ENCODE assay signal across 8 cellular contexts in genomic region chr12:47870175-47870781, GRCh38. TPM values are rescaled to one million over a fixed set of nuclear protein-coding genes. Genes with fewer than 3 reads are reported as not detected.
A peak's percentile ranks its signal among the peaks of the same experiment; 100 is the strongest.
DNase-seq lines count a peak whose midpoint lies in the region; ATAC-seq, FAIRE-seq and TF ChIP-seq lines count a peak whose summit lies in the region.

No MANE protein-coding gene starts in this region.

- H3K27me3 ChIP-seq in mammary epithelial cell (ENCODE audit: insufficient read depth, low read length) (no peaks in the 10 kb centered on the region), mesendoderm (ENCODE audit: insufficient read depth, low read length, poor library complexity) (no peaks in the 10 kb centered on the region)

- H3K9ac ChIP-seq in mammary epithelial cell (ENCODE audit: insufficient read depth, low read length) (no peak overlapping the region), mesendoderm (ENCODE audit: low read length) (no peak overlapping the region)

- H2AFZ ChIP-seq in mammary epithelial cell (ENCODE audit: low read depth, low read length): no peak overlapping the region

- peak; percentile 19 to 46 for TF ChIP-seq CTCF in mammary epithelial cell (conservative IDR thresholded peaks at IDR 0.05 in 1 of 2, IDR thresholded peaks at IDR 0.05 in 1 of 2; ENCODE audit: extremely low read depth in 1 of 2, insufficient read depth in 1 of 2, low read depth in 1 of 2, low read length in 2 of 2)

- no peak for DNase-seq in activated CD4-positive, alpha-beta T cell treated with anti-CD3 and anti-CD28 coated beads for 36 hours
- DNase-seq in activated CD4-positive, alpha-beta T cell treated with anti-CD3 and anti-CD28 coated beads, Interleukin-2, amount 50 U/mL, for 48 hours: no peak
- DNase-seq in Kasumi-1 (lab: John Stamatoyannopoulos, UW) (peak; percentile 10 to 13), mammary epithelial cell (no peak), mesendoderm (peak; percentile 78), NCI-H1436 (lab: John Stamatoyannopoulos, UW) (no peak), GM12892 (ENCODE audit: insufficient read length) (no peak)

- 25% methylated on average over 6 of the region's 6 CpGs for WGBS in mammary epithelial cell (ENCODE audit: low coverage, missing lambda C conversion rate)
- no CpG with 5 or more reads among the region's 6 CpGs for WGBS in mesendoderm (ENCODE audit: extremely low coverage, insufficient coverage, low lambda C conversion rate)

- H3K9me3 Mint-ChIP-seq in activated CD4-positive, alpha-beta T cell treated with anti-CD3 and anti-CD28 coated beads for 36 hours (ENCODE audit: low read depth): no peaks in the 10 kb centered on the region

- peaks cover 79% of the 10 kb centered on the region for H3K36me3 Mint-ChIP-seq in activated CD4-positive, alpha-beta T cell treated with anti-CD3 and anti-CD28 coated beads for 36 hours (ENCODE audit: low read depth)

- H3K18ac ChIP-seq in mesendoderm (ENCODE audit: low read length): no peak overlapping the region

- H3K79me2 ChIP-seq in mammary epithelial cell (ENCODE audit: insufficient read depth, low read length) (peaks cover 62% of the 10 kb centered on the region), mesendoderm (ENCODE audit: control insufficient read depth, insufficient read depth, low read length) (no peaks in the 10 kb centered on the region)

- H3K4me3 Mint-ChIP-seq in activated CD4-positive, alpha-beta T cell treated with anti-CD3 and anti-CD28 coated beads for 36 hours: no peak overlapping the region

- H2BK5ac ChIP-seq in mesendoderm (ENCODE audit: low read length): no peak overlapping the region

- no peak overlapping the region for H3K4me2 ChIP-seq in mammary epithelial cell (ENCODE audit: insufficient read depth, low read depth, low read length)
- no peak overlapping the region for H3K4me2 ChIP-seq in mesendoderm (ENCODE audit: low read length)

- POLR2A ChIA-PET in activated CD4-positive, alpha-beta T cell treated with anti-CD3 and anti-CD28 coated beads for 36 hours (lab: Charles Lee): interaction anchor here (1.0 to 5.3 kb wide), 2 partner anchors 10 to 14 kb away, joined by 4 to 69 read pairs; no protein-coding TSS in a partner anchor

- CTCF ChIA-PET in activated CD4-positive, alpha-beta T cell treated with anti-CD3 and anti-CD28 coated beads for 36 hours (lab: Charles Lee): interaction anchor here (0.6 to 2.6 kb wide), 10 partner anchors 10 to 163 kb away, joined by 3 to 8 read pairs (median 3); partner anchors contain the start of gene VDR
- CTCF ChIA-PET in mammary epithelial cell (lab: Charles Lee; ENCODE audit: low non-redundant PET): interaction anchor here (0.6 kb wide), 1 partner anchor 81 kb away, joined by 6 read pairs; no protein-coding TSS in a partner anchor

- dilution Hi-C loops in mammary epithelial cell (cut with HindIII; ENCODE audit: low sequenced_read_pairs): no loop called here

- no TSS peak for BruUV-seq in mammary epithelial cell (replicated peaks; lab: Mats Ljungman, UMichigan)

- H3K4me1 ChIP-seq in mammary epithelial cell (ENCODE audit: insufficient read depth, low read length) (peaks cover 10% of the 10 kb centered on the region), mesendoderm (ENCODE audit: control insufficient read depth, low read depth, low read length) (no peaks in the 10 kb centered on the region)

- no peak overlapping the region for H2BK120ac ChIP-seq in mesendoderm (ENCODE audit: low read depth, low read length)

- no peak for ATAC-seq in activated CD4-positive, alpha-beta T cell treated with anti-CD3 and anti-CD28 coated beads for 36 hours
- ATAC-seq in GM21786 (IDR thresholded peaks at IDR 0.05; ENCODE audit: unreplicated experiment): no peak

- in situ Hi-C loops in mammary epithelial cell (cut with MboI; ENCODE audit: low sequenced_read_pairs in 2 of 2): loop anchor here in 1 of 2 donors (25.0 kb wide), 1 partner anchor 292 kb away; the partner anchor contains the start of gene ASB8

- no peak overlapping the region for H3K56ac ChIP-seq in mesendoderm (ENCODE audit: low read length)

- intact Hi-C loops in activated CD4-positive, alpha-beta T cell treated with anti-CD3 and anti-CD28 coated beads for 36 hours (cut with DNase I, micrococcal nuclease): no loop called here
- intact Hi-C loops in mammary epithelial cell (cut with micrococcal nuclease): loop anchor here (1.0 to 10.0 kb wide), 2 partner anchors 79 to 195 kb away; no protein-coding TSS in a partner anchor

- peaks cover 66% of the 10 kb centered on the region for H3K4me1 Mint-ChIP-seq in activated CD4-positive, alpha-beta T cell treated with anti-CD3 and anti-CD28 coated beads for 36 hours

- H3K4ac ChIP-seq in mesendoderm (ENCODE audit: low read depth, low read length): no peak overlapping the region

- no peak overlapping the region for H3K4me3 ChIP-seq in mammary epithelial cell (replicated peaks in 1 of 3; ENCODE audit: insufficient read depth in 1 of 3, low read depth in 2 of 3, low read length in 3 of 3)
- H3K4me3 ChIP-seq in mesendoderm (ENCODE audit: low read length): no peak overlapping the region

- no peak for TF ChIP-seq POLR2A in GM12892 (IDR thresholded peaks at IDR 0.05; ENCODE audit: low read depth, low read length)

- H2BK15ac ChIP-seq in mesendoderm (replicated peaks; ENCODE audit: low read depth): no peak overlapping the region

- no peak overlapping the region for H3K27ac ChIP-seq in mammary epithelial cell (ENCODE audit: insufficient read depth, low read depth, low read length)
- H3K27ac ChIP-seq in mesendoderm (ENCODE audit: low read depth, low read length): no peak overlapping the region

- H4K8ac ChIP-seq in mesendoderm (ENCODE audit: low read depth, low read length): no peak overlapping the region

- H3K23ac ChIP-seq in mesendoderm (ENCODE audit: low read length): no peak overlapping the region

- no peaks in the 10 kb centered on the region for H3K27me3 Mint-ChIP-seq in activated CD4-positive, alpha-beta T cell treated with anti-CD3 and anti-CD28 coated beads for 36 hours

- H3K36me3 ChIP-seq in mammary epithelial cell (ENCODE audit: insufficient read depth, low read length): peaks cover 13% of the 10 kb centered on the region
- H3K36me3 ChIP-seq in mesendoderm (ENCODE audit: control insufficient read depth, insufficient read depth, low read length): no peaks in the 10 kb centered on the region

- FAIRE-seq in GM12892 (lab: Jason Lieb, UNC): no peak

- peak overlapping the region; percentile 85 for H3K27ac Mint-ChIP-seq in activated CD4-positive, alpha-beta T cell treated with anti-CD3 and anti-CD28 coated beads for 36 hours

- no peak overlapping the region for H2AK5ac ChIP-seq in mesendoderm (ENCODE audit: low read length)

- H3K9me3 ChIP-seq in mammary epithelial cell (replicated peaks; ENCODE audit: insufficient read depth, low read length): no peaks in the 10 kb centered on the region

- H4K5ac ChIP-seq in mesendoderm (ENCODE audit: low read length): no peak overlapping the region

- H4K20me1 ChIP-seq in mammary epithelial cell (ENCODE audit: insufficient read depth, low read length): no peaks in the 10 kb centered on the region

- H3K79me1 ChIP-seq in mesendoderm (ENCODE audit: low read length): no peaks in the 10 kb centered on the region

RNA-seq across cellular contexts. Expression of gene VDR, which starts 34.5 kb away (rescaled TPM):
- 100 to 1,000 TPM; 108 to 124 TPM for total RNA-seq in activated CD4-positive, alpha-beta T cell treated with anti-CD3 and anti-CD28 coated beads for 36 hours
- 10 to 100 TPM; 71.8 to 89.5 TPM for total RNA-seq in mammary epithelial cell
- polyA plus RNA-seq in mammary epithelial cell: 105 TPM
- polyA minus RNA-seq in mammary epithelial cell: 129 TPM
- 0.31 TPM for polyA plus RNA-seq in mesendoderm (2013, experiment 1 of 2)
- polyA plus RNA-seq in mesendoderm (2013, experiment 2 of 2): 0.25 TPM
- 12.0 TPM for polyA plus RNA-seq in GM12892 (2012; ENCODE audit: missing spikeins)

RNA-seq across cellular contexts. Expression of gene HDAC7, which starts 50.6 kb away (rescaled TPM):
- total RNA-seq in activated CD4-positive, alpha-beta T cell treated with anti-CD3 and anti-CD28 coated beads for 36 hours: 100 to 1,000 TPM; 331 to 385 TPM
- 10 to 100 TPM; 17.7 to 72.1 TPM for total RNA-seq in mammary epithelial cell
- polyA plus RNA-seq in mammary epithelial cell: 30.5 TPM
- 96.1 TPM for polyA minus RNA-seq in mammary epithelial cell
- polyA plus RNA-seq in mesendoderm (2013, experiment 1 of 2): 50.1 TPM
- 51.3 TPM for polyA plus RNA-seq in mesendoderm (2013, experiment 2 of 2)
- polyA plus RNA-seq in GM12892 (2012; ENCODE audit: missing spikeins): 29.1 TPM

Comparison
In these comparisons a context has a peak if more than half of its experiments do, and no peak if none do; other contexts are left out.
1. DNase-seq: peak in Kasumi-1 (2 of 2) and mesendoderm (single experiment); none in activated CD4-positive, alpha-beta T cell treated with anti-CD3 and anti-CD28 coated beads for 36 hours (single experiment), activated CD4-positive, alpha-beta T cell treated with anti-CD3 and anti-CD28 coated beads, Interleukin-2, amount 50 U/mL, for 48 hours (0 of 2), mammary epithelial cell (single experiment), NCI-H1436 (single experiment) and GM12892 (single experiment).
2. RNA of gene HDAC7, which starts 50.6 kb away (total RNA-seq): 331 to 385 TPM in activated CD4-positive, alpha-beta T cell treated with anti-CD3 and anti-CD28 coated beads for 36 hours; 17.7 to 72.1 TPM in mammary epithelial cell; every median in the first group is over 4 times any median in the second.